In the genomic region with DNA sequence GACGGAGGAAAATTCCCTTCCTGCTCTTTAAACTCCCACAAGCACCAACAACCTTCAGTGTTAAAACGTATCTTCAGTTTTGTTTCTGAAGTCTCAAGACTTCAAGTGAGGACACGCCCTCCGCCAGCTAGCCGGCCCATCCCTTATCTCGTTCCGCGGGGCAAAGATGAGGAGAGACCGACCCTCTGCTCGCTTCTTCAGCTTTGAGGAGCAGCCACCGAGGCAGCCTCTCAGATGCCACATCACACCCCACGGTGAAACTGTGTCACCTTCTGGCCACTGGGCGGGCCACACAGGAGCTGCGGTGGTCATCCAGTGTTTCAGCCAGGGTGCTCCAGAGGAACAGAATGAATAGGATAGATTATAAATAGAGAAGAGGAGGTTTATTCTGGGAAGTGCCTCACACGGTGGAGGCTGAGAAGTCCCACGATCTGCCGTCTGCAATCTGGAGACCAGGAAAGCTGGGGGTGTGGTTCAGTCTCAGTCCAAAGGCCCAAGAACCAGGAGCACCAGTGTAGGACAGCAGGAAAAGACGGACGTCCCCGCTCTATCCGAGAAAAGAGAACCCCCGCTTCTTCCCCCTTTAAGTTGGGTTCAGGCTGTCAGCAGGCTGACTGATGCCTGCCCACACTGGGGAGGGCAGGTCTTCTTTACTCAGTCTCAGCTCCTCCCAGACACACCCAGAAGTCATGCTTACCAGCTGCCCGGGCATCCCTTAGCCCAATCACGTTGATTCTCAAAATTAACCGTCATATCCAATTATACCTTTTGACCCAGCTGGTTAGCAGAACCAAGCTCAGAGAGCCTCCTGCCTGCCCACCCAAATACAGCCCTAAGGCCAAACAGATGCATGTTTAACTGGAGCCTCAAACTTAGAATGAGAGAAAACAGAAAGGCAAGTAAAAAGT, we compare ENCODE assay signal across 20 cellular contexts.
DNase-seq lines count a peak whose midpoint lies in the region; ATAC-seq, FAIRE-seq and TF ChIP-seq lines count a peak whose summit lies in the region.
"Had no signal": no experiment of that assay in that cellular context is flagged by ENCODE, and none has a peak within 500 bp of the region (broad histone marks: within the 10 kb centered on the region; RNA-seq: fewer than 3 reads in every experiment).

No MANE protein-coding gene starts in this region.

- H3K9ac ChIP-seq in HepG2 (ENCODE audit: insufficient read depth, low read depth, low read length): no peak overlapping the region

- H3K9me3 ChIP-seq in right lobe of liver (no peaks in the 10 kb centered on the region), HepG2 (ENCODE audit: low read length) (no peaks in the 10 kb centered on the region), aorta (ENCODE audit: control insufficient read depth, low read length) (no peaks in the 10 kb centered on the region)
- H3K9me3 ChIP-seq: heart right ventricle, MG63, right atrium auricular region, tibial nerve had no signal

- in situ Hi-C loops in HepG2 (cut with HindIII; ENCODE audit: extremely low pct_ligation_motif_present, low pct_unique_long_range_greater_than_20kb): no loop called here

- H4K20me1 ChIP-seq in HepG2 (ENCODE audit: insufficient read depth, low read length): no peaks in the 10 kb centered on the region

- TF ChIP-seq EP300 in HepG2 (IDR thresholded peaks at IDR 0.05; ENCODE audit: low read depth in 2 of 2, low read length in 2 of 2): no peak
- no peak for TF ChIP-seq EP300 in HepG2 (CRISPR knock-in tag; IDR thresholded peaks at IDR 0.05; ENCODE audit: borderline replicate concordance)

- no peak for TF ChIP-seq POLR2A in right lobe of liver (IDR thresholded peaks at IDR 0.05)
- TF ChIP-seq POLR2A in HepG2 (IDR thresholded peaks at IDR 0.05; ENCODE audit: insufficient read depth in 1 of 2, low read depth in 2 of 2, low read length in 2 of 2): no peak

- H3K4me3 ChIP-seq in right lobe of liver (no peak overlapping the region), HepG2 (replicated peaks in 1 of 3; ENCODE audit: insufficient read depth in 1 of 3, low read depth in 2 of 3, low read length in 3 of 3) (no peak overlapping the region), aorta (ENCODE audit: low read length in 2 of 2) (no peak overlapping the region)
- H3K4me3 ChIP-seq: MG63, right atrium auricular region, tibial nerve had no signal

- no peaks in the 10 kb centered on the region for H3K36me3 ChIP-seq in right lobe of liver
- H3K36me3 ChIP-seq in HepG2 (replicated peaks in 1 of 2; ENCODE audit: control insufficient read depth in 1 of 2, insufficient read depth in 2 of 2, low read length in 2 of 2): no peaks in the 10 kb centered on the region
- no peaks in the 10 kb centered on the region for H3K36me3 ChIP-seq in aorta (ENCODE audit: control insufficient read depth in 1 of 2, insufficient read depth in 2 of 2, low read length in 1 of 2)
- H3K36me3 ChIP-seq: heart right ventricle, MG63, right atrium auricular region, tibial nerve had no signal

- ATAC-seq in right lobe of liver: peak in 3 of 4 donors; percentile 24 to 42 (median 39)
- no peak for ATAC-seq in HepG2
- ATAC-seq in WTC11: no peak
- ATAC-seq in aorta (ENCODE audit: low FRiP score): no peak

- H3K4me3 Mint-ChIP-seq in WTC11: no peak overlapping the region
- H3K4me3 Mint-ChIP-seq in activated T-helper 1 cell treated with anti-CD3 and anti-CD28 coated beads, Interleukin-12 subunit alpha, Interleukin-12 subunit beta, Interleukin-2, Interleukin-4 antibody, amounts not matched to agents 30 ng/mL and 10 ng/mL and 1 ng/mL, durations not matched to agents 14 hours and 24 hours and 36 hours: no peak overlapping the region
- H3K4me3 Mint-ChIP-seq: naive B cell had no signal

- DNase-seq in right lobe of liver (no peak), HepG2 (ENCODE audit: low spot score) (no peak), WTC11 (ENCODE audit: low spot score) (no peak), islet precursor cell (peak; percentile 44), NCI-H146 (lab: John Stamatoyannopoulos, UW) (no peak), aorta (no peak), DMS153 (lab: John Stamatoyannopoulos, UW) (no peak)
- DNase-seq in activated T-helper 1 cell treated with anti-CD3 and anti-CD28 coated beads, Interleukin-12 subunit alpha, Interleukin-12 subunit beta, Interleukin-2, Interleukin-4 antibody, amounts not matched to agents 30 ng/mL and 10 ng/mL and 1 ng/mL, durations not matched to agents 14 hours and 24 hours and 36 hours (ENCODE audit: low spot score): no peak
- DNase-seq: activated CD4-positive, CD25-positive, alpha-beta regulatory T cell treated with anti-CD3 and anti-CD28 coated beads, Interleukin-2, amount 50 U/mL, for 72 hours; DMS 273 treated with DMSO at 0.1 percent for 48 hours; dorsolateral prefrontal cortex; heart right ventricle; MG63; naive B cell; NCI-H2029; NCI-H774; stimulated activated CD8-positive, alpha-beta memory T cell treated with anti-CD3 and anti-CD28 coated beads, Interleukin-4, amount 100 ng/mL, for 48 hours had no signal

- POLR2A ChIA-PET in HepG2 (lab: Yijun Ruan, JAX) (no interaction called here), WTC11 (lab: Charles Lee) (no interaction called here)

- no TSS peak for BruUV-seq in HepG2 (replicated peaks; lab: Mats Ljungman, UMichigan)

- H3K4me1 ChIP-seq in right lobe of liver (peaks cover 0 to 8% (median 0%) of the 10 kb centered on the region in 4 donors), HepG2 (ENCODE audit: insufficient read depth, low read length) (peaks cover 9% of the 10 kb centered on the region), aorta (ENCODE audit: control insufficient read depth in 1 of 2, insufficient read depth in 2 of 2, low read length in 2 of 2) (no peaks in the 10 kb centered on the region)
- H3K4me1 ChIP-seq: right atrium auricular region had no signal

- H3K9me3 Mint-ChIP-seq in WTC11: no peaks in the 10 kb centered on the region
- no peaks in the 10 kb centered on the region for H3K9me3 Mint-ChIP-seq in activated T-helper 1 cell treated with anti-CD3 and anti-CD28 coated beads, Interleukin-12 subunit alpha, Interleukin-12 subunit beta, Interleukin-2, Interleukin-4 antibody, amounts not matched to agents 30 ng/mL and 10 ng/mL and 1 ng/mL, durations not matched to agents 14 hours and 24 hours and 36 hours
- H3K9me3 Mint-ChIP-seq: naive B cell had no signal

- 74% methylated on average over 17 of the region's 25 CpGs for WGBS in right lobe of liver (ENCODE audit: insufficient coverage, low coverage, low lambda C conversion rate, missing lambda C conversion rate)
- WGBS in HepG2 (ENCODE audit: low lambda C conversion rate): 61% methylated on average over 25 of the region's 25 CpGs
- 90 to 91% methylated on average over 25 of the region's 25 CpGs for WGBS in aorta, 2 donors

- H3K27me3 ChIP-seq in right lobe of liver: no peaks in the 10 kb centered on the region
- peaks cover 0 to 21% of the 10 kb centered on the region in 2 experiments; a peak in 4 of 5 replicates for H3K27me3 ChIP-seq in HepG2 (ENCODE audit: control insufficient read depth in 1 of 2, insufficient read depth in 2 of 2, low read length in 2 of 2)
- no peaks in the 10 kb centered on the region for H3K27me3 ChIP-seq in aorta (ENCODE audit: control insufficient read depth in 1 of 2, insufficient read depth in 2 of 2, low read length in 1 of 2)
- H3K27me3 ChIP-seq: MG63, right atrium auricular region, tibial nerve had no signal

- CTCF ChIA-PET in HepG2 (lab: Yijun Ruan, JAX; ENCODE audit: low intra/inter-chr PET ratio, low total read pairs): no interaction called here
- CTCF ChIA-PET in WTC11 (lab: Charles Lee): no interaction called here

- no peak overlapping the region for H2AFZ ChIP-seq in HepG2 (ENCODE audit: low read length)

- peak overlapping the region in 1 of 3 donors; percentile 10 for H3K27ac ChIP-seq in right lobe of liver
- H3K27ac ChIP-seq in HepG2 (ENCODE audit: extremely low read length, insufficient read depth, low read length): no peak overlapping the region
- no peak overlapping the region for H3K27ac ChIP-seq in aorta (ENCODE audit: low read depth in 1 of 2, low read length in 2 of 2)
- H3K27ac ChIP-seq: right atrium auricular region, tibial nerve had no signal

- TF ChIP-seq CTCF in right lobe of liver (IDR thresholded peaks at IDR 0.05) (no peak), HepG2 (CRISPR knock-in tag; IDR thresholded peaks at IDR 0.05) (no peak), WTC11 (IDR thresholded peaks at IDR 0.05) (no peak)

- H3K36me3 Mint-ChIP-seq in WTC11: no peaks in the 10 kb centered on the region
- H3K36me3 Mint-ChIP-seq in activated T-helper 1 cell treated with anti-CD3 and anti-CD28 coated beads, Interleukin-12 subunit alpha, Interleukin-12 subunit beta, Interleukin-2, Interleukin-4 antibody, amounts not matched to agents 30 ng/mL and 10 ng/mL and 1 ng/mL, durations not matched to agents 14 hours and 24 hours and 36 hours (ENCODE audit: low read depth): no peaks in the 10 kb centered on the region
- H3K36me3 Mint-ChIP-seq: naive B cell had no signal

- 0 out of 2 replicates have a peak overlapping the region, but pooled peaks have one; percentile 28 for H3K27ac Mint-ChIP-seq in WTC11
- no peak overlapping the region for H3K27ac Mint-ChIP-seq in activated T-helper 1 cell treated with anti-CD3 and anti-CD28 coated beads, Interleukin-12 subunit alpha, Interleukin-12 subunit beta, Interleukin-2, Interleukin-4 antibody, amounts not matched to agents 30 ng/mL and 10 ng/mL and 1 ng/mL, durations not matched to agents 14 hours and 24 hours and 36 hours

- peaks cover 21% of the 10 kb centered on the region for H3K4me1 Mint-ChIP-seq in WTC11
- peaks cover 32% of the 10 kb centered on the region for H3K4me1 Mint-ChIP-seq in activated T-helper 1 cell treated with anti-CD3 and anti-CD28 coated beads, Interleukin-12 subunit alpha, Interleukin-12 subunit beta, Interleukin-2, Interleukin-4 antibody, amounts not matched to agents 30 ng/mL and 10 ng/mL and 1 ng/mL, durations not matched to agents 14 hours and 24 hours and 36 hours (ENCODE audit: low read depth)

- no peak for FAIRE-seq in HepG2 (lab: Jason Lieb, UNC)
- FAIRE-seq: GM18507 had no signal

- intact Hi-C loops in right lobe of liver (cut with DNase I): no loop called here
- intact Hi-C loops in HepG2 (cut with micrococcal nuclease; ENCODE audit: unreplicated experiment): loop anchor here (1.0 kb wide), 1 partner anchor 610 kb away; no protein-coding TSS in a partner anchor
- intact Hi-C loops in activated T-helper 1 cell treated with anti-CD3 and anti-CD28 coated beads, Interleukin-12 subunit alpha, Interleukin-12 subunit beta, Interleukin-2, Interleukin-4 antibody, amounts not matched to agents 30 ng/mL and 10 ng/mL and 1 ng/mL, durations not matched to agents 14 hours and 24 hours and 36 hours (cut with micrococcal nuclease): no loop called here
- intact Hi-C loops in aorta (cut with DNase I): no loop called here

- no peak for TF ChIP-seq RAD21 in HepG2 (CRISPR knock-in tag; IDR thresholded peaks at IDR 0.05)

- no peaks in the 10 kb centered on the region for H3K79me2 ChIP-seq in HepG2 (ENCODE audit: insufficient read depth, low read length)

- H3K27me3 Mint-ChIP-seq in WTC11 (ENCODE audit: low read depth): no peaks in the 10 kb centered on the region; the same call in 1 of the 2 replicates
- H3K27me3 Mint-ChIP-seq in activated T-helper 1 cell treated with anti-CD3 and anti-CD28 coated beads, Interleukin-12 subunit alpha, Interleukin-12 subunit beta, Interleukin-2, Interleukin-4 antibody, amounts not matched to agents 30 ng/mL and 10 ng/mL and 1 ng/mL, durations not matched to agents 14 hours and 24 hours and 36 hours (ENCODE audit: insufficient read depth): peaks cover 13% of the 10 kb centered on the region

- H3K4me2 ChIP-seq in HepG2 (ENCODE audit: low read depth, low read length): no peak overlapping the region

Comparison
In these comparisons a context has a peak if more than half of its experiments do, and no peak if none do; other contexts are left out.
1. ATAC-seq: peak in right lobe of liver (3 of 4); none in HepG2 (single experiment), WTC11 (single experiment) and aorta (single experiment).